16 cellular contexts compared by ENCODE assay signal in genomic region chr20:31689141-31689540, GRCh38. TPM values are rescaled to one million over a fixed set of nuclear protein-coding genes. Genes with fewer than 3 reads are reported as not detected.
A peak's percentile ranks its signal among the peaks of the same experiment; 100 is the strongest.
DNase-seq lines count a peak whose midpoint lies in the region; ATAC-seq and TF ChIP-seq lines count a peak whose summit lies in the region.
"Had no signal": no experiment of that assay in that cellular context is flagged by ENCODE, and none has a peak within 500 bp of the region (broad histone marks: within the 10 kb centered on the region; RNA-seq: fewer than 3 reads in every experiment).

No MANE protein-coding gene starts in this region.

- peaks cover 96% of the 10 kb centered on the region for H3K36me3 ChIP-seq in RWPE2 (ENCODE audit: low read depth)
- peaks cover 0 to 94% (median 13%) of the 10 kb centered on the region in 6 donors for H3K36me3 ChIP-seq in spleen

- H3K9me3 ChIP-seq in RWPE2 (ENCODE audit: severe bottlenecking) (no peaks in the 10 kb centered on the region), spleen (no peaks in the 10 kb centered on the region)
- H3K9me3 ChIP-seq: SK-N-SH had no signal

- peak overlapping the region; percentile 72 for H3K27ac Mint-ChIP-seq in activated T-cell treated with anti-CD3 and anti-CD28 coated beads, Interleukin-2, amount 50 U/mL, for 24 hours
- H3K27ac Mint-ChIP-seq in central memory CD8-positive, alpha-beta T cell (ENCODE audit: low read depth): peak overlapping the region; percentile 90
- H3K27ac Mint-ChIP-seq: nephron had no signal

- ATAC-seq in RWPE2 (ENCODE audit: low read depth) (no peak), GM18517 (IDR thresholded peaks at IDR 0.05; ENCODE audit: unreplicated experiment) (no peak)
- ATAC-seq in central memory CD8-positive, alpha-beta T cell (replicated peaks; ENCODE audit: extremely low read depth, poor library complexity, severe bottlenecking): no peak
- ATAC-seq: left lobe of liver, PC-3 had no signal

- no peak for TF ChIP-seq POLR2A in spleen (IDR thresholded peaks at IDR 0.05)

- 81 to 90% (median 88%) methylated on average over 5 of the region's 5 CpGs for WGBS in spleen, 5 donors

- peaks cover 25% of the 10 kb centered on the region for H3K4me1 ChIP-seq in RWPE2 (ENCODE audit: insufficient read depth, poor library complexity, severe bottlenecking)
- H3K4me1 ChIP-seq in spleen: peaks cover 26 to 95% (median 65%) of the 10 kb centered on the region in 6 donors

- peaks cover 69% of the 10 kb centered on the region for H3K4me1 Mint-ChIP-seq in activated T-cell treated with anti-CD3 and anti-CD28 coated beads, Interleukin-2, amount 50 U/mL, for 24 hours (ENCODE audit: low read depth)
- H3K4me1 Mint-ChIP-seq in central memory CD8-positive, alpha-beta T cell: peaks cover 68% of the 10 kb centered on the region

- H3K27me3 ChIP-seq in RWPE2 (ENCODE audit: insufficient read depth, poor library complexity, severe bottlenecking) (no peaks in the 10 kb centered on the region), spleen (replicated peaks in 1 of 7) (no peaks in the 10 kb centered on the region)

- H3K4me3 Mint-ChIP-seq in activated T-cell treated with anti-CD3 and anti-CD28 coated beads, Interleukin-2, amount 50 U/mL, for 24 hours: no peak overlapping the region
- H3K4me3 Mint-ChIP-seq in central memory CD8-positive, alpha-beta T cell: no peak overlapping the region
- H3K4me3 Mint-ChIP-seq: nephron had no signal

- TF ChIP-seq CTCF in RWPE2 (IDR thresholded peaks at IDR 0.05; ENCODE audit: poor library complexity, severe bottlenecking) (no peak), spleen (IDR thresholded peaks at IDR 0.05 in 8 of 11, conservative IDR thresholded peaks at IDR 0.05 in 3 of 11) (no peak)

- H3K36me3 Mint-ChIP-seq in activated T-cell treated with anti-CD3 and anti-CD28 coated beads, Interleukin-2, amount 50 U/mL, for 24 hours (ENCODE audit: low read depth): peaks cover 93% of the 10 kb centered on the region
- peaks cover 23% of the 10 kb centered on the region for H3K36me3 Mint-ChIP-seq in central memory CD8-positive, alpha-beta T cell (ENCODE audit: insufficient read depth)

- no peak overlapping the region for H3K4me3 ChIP-seq in RWPE2 (ENCODE audit: severe bottlenecking)
- no peak overlapping the region for H3K4me3 ChIP-seq in spleen

- intact Hi-C loops in spleen (cut with DNase I; ENCODE audit: low total_unique reads): no loop called here

- no peaks in the 10 kb centered on the region for H3K9me3 Mint-ChIP-seq in activated T-cell treated with anti-CD3 and anti-CD28 coated beads, Interleukin-2, amount 50 U/mL, for 24 hours
- no peaks in the 10 kb centered on the region for H3K9me3 Mint-ChIP-seq in central memory CD8-positive, alpha-beta T cell
- H3K9me3 Mint-ChIP-seq: nephron had no signal

- peak overlapping the region; percentile 99 for H3K27ac ChIP-seq in RWPE2 (ENCODE audit: poor library complexity, severe bottlenecking)
- peak overlapping the region in 2 of 8 donors; percentile 23 to 36 for H3K27ac ChIP-seq in spleen

- no peaks in the 10 kb centered on the region for H3K27me3 Mint-ChIP-seq in activated T-cell treated with anti-CD3 and anti-CD28 coated beads, Interleukin-2, amount 50 U/mL, for 24 hours
- no peaks in the 10 kb centered on the region for H3K27me3 Mint-ChIP-seq in central memory CD8-positive, alpha-beta T cell

- DNase-seq in activated T-cell treated with anti-CD3 and anti-CD28 coated beads, Interleukin-2, amount 50 U/mL, for 24 hours: no peak
- no peak for DNase-seq in activated T-cell treated with anti-CD3 and anti-CD28 coated beads, Interleukin-2, amount 50 U/mL, for 1 hour
- DNase-seq in RWPE2 (ENCODE audit: low spot score) (no peak), spleen (peak; percentile 15), DMS153 treated with DMSO at 0.1 percent for 48 hours (lab: John Stamatoyannopoulos, UW; ENCODE audit: unreplicated experiment) (no peak), HPDE6-E6E7 (ENCODE audit: extremely low spot score) (no peak)
- no peak for DNase-seq in central memory CD8-positive, alpha-beta T cell (ENCODE audit: low spot score in 2 of 2)
- DNase-seq: ACHN, activated T-cell treated with anti-CD3 and anti-CD28 coated beads for 4 hours, NCI-H1694, PC-3, SK-N-SH had no signal

RNA-seq across cellular contexts. Expression of gene BCL2L1, which starts 33.5 kb away (rescaled TPM):
- 100 to 1,000 TPM in 4 of 7 donors, 10 to 100 TPM in 3; 70.2 to 167 (median 107) TPM for total RNA-seq in spleen
- polyA plus RNA-seq in spleen: 10 to 100 TPM; 18.7 to 55.5 (median 22.7) TPM

RNA-seq across cellular contexts. Expression of gene TPX2, which starts 49.9 kb away (rescaled TPM):
- 10 to 100 TPM in 3 of 7 donors, 1 to 10 TPM in 4; 2.6 to 16.2 (median 8.8) TPM for total RNA-seq in spleen
- polyA plus RNA-seq in spleen: 1 to 10 TPM; 1.4 to 9.3 (median 3.1) TPM

RNA-seq across cellular contexts. Expression of gene COX4I2, which starts 51.4 kb away (rescaled TPM):
- 1 to 10 TPM in 3 of 7 donors, not detected in 4; 1.1 to 1.5 (median 1.5) TPM for total RNA-seq in spleen
- polyA plus RNA-seq in spleen: 1 to 10 TPM; 1.9 to 4.6 (median 2.0) TPM
- total RNA-seq: left lobe of liver, NCI-H460, PC-3 had no signal
